Comparison of ENCODE assay signal across 9 cellular contexts in genomic region chr6:30322527-30323501, GRCh38. TPM values are rescaled to one million over a fixed set of nuclear protein-coding genes. Genes with fewer than 3 reads are reported as not detected.
DNase-seq lines count a peak whose midpoint lies in the region; ATAC-seq and TF ChIP-seq lines count a peak whose summit lies in the region.
"Had no signal": no experiment of that assay in that cellular context is flagged by ENCODE, and none has a peak within 500 bp of the region (broad histone marks: within the 10 kb centered on the region; RNA-seq: fewer than 3 reads in every experiment).

No MANE protein-coding gene starts in this region.

- no peak overlapping the region for H3K9ac ChIP-seq in adipocyte (ENCODE audit: low read length)

- no peak for TF ChIP-seq CTCF in CD8-positive, alpha-beta T cell (IDR thresholded peaks at IDR 0.05)
- TF ChIP-seq CTCF in NB4 (IDR thresholded peaks at IDR 0.05; ENCODE audit: low read depth, low read length) = no peak
- no peak for TF ChIP-seq CTCF in BE2C (IDR thresholded peaks at IDR 0.05; ENCODE audit: low read depth, low read length)

- no peaks in the 10 kb centered on the region for H3K27me3 ChIP-seq in CD8-positive, alpha-beta T cell (ENCODE audit: insufficient read depth, low read length)
- H3K27me3 ChIP-seq in adipocyte (replicated peaks; ENCODE audit: control insufficient read depth, insufficient read depth, low read length) (no peaks in the 10 kb centered on the region), BE2C (no peaks in the 10 kb centered on the region)

- intact Hi-C loops in CD8-positive, alpha-beta T cell (cut with DNase I, micrococcal nuclease) = loop anchor here in 1 of 2 experiments (10.0 kb wide), 2 partner anchors 292 to 1222 kb away; partner anchors contain the start of genes ATP6V1G2, DDX39B, MRPS18B and NFKBIL1

- H3K4me1 Mint-ChIP-seq in CD8-positive, alpha-beta T cell (ENCODE audit: low read depth) = peaks cover 78% of the 10 kb centered on the region
- H3K4me1 Mint-ChIP-seq in natural killer cell treated with Interleukin-12 subunit alpha and Interleukin-12 subunit beta and Interleukin-15 and Interleukin-18, amount 100 ng/mL, for 72 hours (ENCODE audit: low read depth in 2 of 2) = peaks cover 55 to 65% of the 10 kb centered on the region in 2 donors

- peaks cover 36% of the 10 kb centered on the region for H3K36me3 Mint-ChIP-seq in CD8-positive, alpha-beta T cell
- H3K36me3 Mint-ChIP-seq in natural killer cell treated with Interleukin-12 subunit alpha and Interleukin-12 subunit beta and Interleukin-15 and Interleukin-18, amount 100 ng/mL, for 72 hours = peaks cover 5% of the 10 kb centered on the region

- no peak overlapping the region for H3K27ac ChIP-seq in CD8-positive, alpha-beta T cell (ENCODE audit: low read depth, low read length)

- no peak for TF ChIP-seq POLR2A in NB4 (IDR thresholded peaks at IDR 0.05; ENCODE audit: extremely low read depth, insufficient read length)

- no peaks in the 10 kb centered on the region for H3K9me3 ChIP-seq in CD8-positive, alpha-beta T cell (ENCODE audit: low read length)
- H3K9me3 ChIP-seq in adipocyte (ENCODE audit: control insufficient read depth, low read length) (no peaks in the 10 kb centered on the region), BE2C (no peaks in the 10 kb centered on the region)

- CTCF ChIA-PET in CD8-positive, alpha-beta T cell (lab: Charles Lee) = interaction anchor here (0.6 to 1.1 kb wide), 2 partner anchors 24 to 103 kb away, joined by 3 to 4 read pairs; no protein-coding TSS in a partner anchor

- DNase-seq in CD8-positive, alpha-beta T cell = no peak
- DNase-seq in NB4 (ENCODE audit: low read depth) (peak; percentile 16), adipocyte (ENCODE audit: low read depth) (peak; percentile 43), BE2C (no peak), NCI-H2171 (lab: John Stamatoyannopoulos, UW) (no peak), NOMO-1 (lab: John Stamatoyannopoulos, UW; ENCODE audit: unreplicated experiment in 2 of 2) (no peak)
- no peak for DNase-seq in natural killer cell treated with Interleukin-12 subunit alpha and Interleukin-12 subunit beta and Interleukin-15 and Interleukin-18, amount 100 ng/mL, for 72 hours (ENCODE audit: low spot score)
- DNase-seq: NCI-H1417 treated with DMSO at 0.1 percent for 48 hours had no signal

- H3K4me1 ChIP-seq in CD8-positive, alpha-beta T cell (ENCODE audit: insufficient read depth, low read length) = peaks cover 73% of the 10 kb centered on the region
- H3K4me1 ChIP-seq in adipocyte (ENCODE audit: control insufficient read depth, insufficient read depth, low read length) (peaks cover 66% of the 10 kb centered on the region), BE2C (no peaks in the 10 kb centered on the region)

- no peak overlapping the region for H3K4me3 ChIP-seq in CD8-positive, alpha-beta T cell (ENCODE audit: low read depth, low read length)
- H3K4me3 ChIP-seq in NB4 (ENCODE audit: low read depth, low read length) = no peak overlapping the region
- peak overlapping the region; percentile 7 for H3K4me3 ChIP-seq in adipocyte (ENCODE audit: low read length)
- no peak overlapping the region for H3K4me3 ChIP-seq in BE2C (ENCODE audit: low read depth, low read length)

- peak overlapping the region; percentile 35 for H3K4me3 Mint-ChIP-seq in CD8-positive, alpha-beta T cell
- H3K4me3 Mint-ChIP-seq in natural killer cell treated with Interleukin-12 subunit alpha and Interleukin-12 subunit beta and Interleukin-15 and Interleukin-18, amount 100 ng/mL, for 72 hours = peak overlapping the region; percentile 40

- H3K9me3 Mint-ChIP-seq in CD8-positive, alpha-beta T cell = no peaks in the 10 kb centered on the region
- no peaks in the 10 kb centered on the region for H3K9me3 Mint-ChIP-seq in natural killer cell treated with Interleukin-12 subunit alpha and Interleukin-12 subunit beta and Interleukin-15 and Interleukin-18, amount 100 ng/mL, for 72 hours

- POLR2A ChIA-PET in CD8-positive, alpha-beta T cell (lab: Charles Lee) = interaction anchor here (0.7 kb wide), 1 partner anchor 11 kb away, joined by 4 read pairs; no protein-coding TSS in a partner anchor

- ATAC-seq in CD8-positive, alpha-beta T cell = no peak
- ATAC-seq in natural killer cell treated with Interleukin-12 subunit alpha and Interleukin-12 subunit beta and Interleukin-15 and Interleukin-18, amount 100 ng/mL, for 72 hours = no peak
- no peak for ATAC-seq in HG02840 (IDR thresholded peaks at IDR 0.05; ENCODE audit: low FRiP score, unreplicated experiment)

- peak overlapping the region; percentile 72 for H3K27ac Mint-ChIP-seq in CD8-positive, alpha-beta T cell
- H3K27ac Mint-ChIP-seq in natural killer cell treated with Interleukin-12 subunit alpha and Interleukin-12 subunit beta and Interleukin-15 and Interleukin-18, amount 100 ng/mL, for 72 hours = peak overlapping the region; percentile 44 to 73

- no peaks in the 10 kb centered on the region for H3K36me3 ChIP-seq in CD8-positive, alpha-beta T cell (ENCODE audit: insufficient read depth, low read length)
- peaks cover 4% of the 10 kb centered on the region for H3K36me3 ChIP-seq in adipocyte (ENCODE audit: control insufficient read depth, insufficient read depth, low read length, severe bottlenecking)
- peaks cover 17% of the 10 kb centered on the region for H3K36me3 ChIP-seq in BE2C

- H3K27me3 Mint-ChIP-seq in CD8-positive, alpha-beta T cell (ENCODE audit: low read depth) = no peaks in the 10 kb centered on the region
- H3K27me3 Mint-ChIP-seq in natural killer cell treated with Interleukin-12 subunit alpha and Interleukin-12 subunit beta and Interleukin-15 and Interleukin-18, amount 100 ng/mL, for 72 hours = no peaks in the 10 kb centered on the region

RNA-seq across cellular contexts. Expression of gene TRIM39, which starts 3.9 kb away (rescaled TPM):
- total RNA-seq in CD8-positive, alpha-beta T cell = 10 to 100 TPM; 50.7 to 58.5 TPM
- 10 to 100 TPM; 16.6 to 21.4 TPM for total RNA-seq in natural killer cell treated with Interleukin-12 subunit alpha and Interleukin-12 subunit beta and Interleukin-15 and Interleukin-18, amount 100 ng/mL, for 72 hours
- polyA plus RNA-seq in BE2C (2012; ENCODE audit: insufficient read depth, insufficient read length, low read depth) = 11.5 TPM

RNA-seq across cellular contexts. Expression of gene RPP21, which starts 22.1 kb away (rescaled TPM):
- total RNA-seq in CD8-positive, alpha-beta T cell = 10 to 100 TPM; 51.0 to 52.4 TPM
- total RNA-seq in natural killer cell treated with Interleukin-12 subunit alpha and Interleukin-12 subunit beta and Interleukin-15 and Interleukin-18, amount 100 ng/mL, for 72 hours = 10 to 100 TPM; 23.2 to 37.8 TPM
- polyA plus RNA-seq in BE2C (2012; ENCODE audit: insufficient read depth, insufficient read length, low read depth) = 121 TPM

Comparison
In these comparisons a context has a peak if more than half of its experiments do, and no peak if none do; other contexts are left out.
1. DNase-seq: peak in NB4 (single experiment) and adipocyte (single experiment); none in CD8-positive, alpha-beta T cell (0 of 7), natural killer cell treated with Interleukin-12 subunit alpha and Interleukin-12 subunit beta and Interleukin-15 and Interleukin-18, amount 100 ng/mL, for 72 hours (single experiment), BE2C (single experiment), NCI-H2171 (single experiment) and NOMO-1 (0 of 2).